In genomic region chr1:184035719-184036516, GRCh38 we compare ENCODE assay signal across 1 cellular context.
TF ChIP-seq lines count a peak whose summit lies in the region.

No MANE protein-coding gene starts in this region.

TF ChIP-seq in SK-N-SH treated with all-trans-retinoic acid at 6 μM for 48 hours, 23 proteins besides CTCF, POLR2A, EP300 and RAD21 (continued from another document):
- TF ChIP-seq TSHZ2 (CRISPR knock-in tag; IDR thresholded peaks at IDR 0.05) (no peak), BACH2 (CRISPR knock-in tag; IDR thresholded peaks at IDR 0.05; ENCODE audit: borderline replicate concordance) (no peak), CSDC2 (CRISPR knock-in tag; IDR thresholded peaks at IDR 0.05) (no peak), ZNF70 (CRISPR knock-in tag; IDR thresholded peaks at IDR 0.05) (no peak), TOX (CRISPR knock-in tag; IDR thresholded peaks at IDR 0.05; ENCODE audit: borderline replicate concordance) (no peak), CREB5 (CRISPR knock-in tag; IDR thresholded peaks at IDR 0.05; ENCODE audit: low read depth) (no peak), ZC3H10 (CRISPR knock-in tag; IDR thresholded peaks at IDR 0.05) (no peak)
TF ChIP-seq in SK-N-SH treated with all-trans-retinoic acid at 6 μM for 48 hours: peak in this region for 0.
